In the genomic region with DNA sequence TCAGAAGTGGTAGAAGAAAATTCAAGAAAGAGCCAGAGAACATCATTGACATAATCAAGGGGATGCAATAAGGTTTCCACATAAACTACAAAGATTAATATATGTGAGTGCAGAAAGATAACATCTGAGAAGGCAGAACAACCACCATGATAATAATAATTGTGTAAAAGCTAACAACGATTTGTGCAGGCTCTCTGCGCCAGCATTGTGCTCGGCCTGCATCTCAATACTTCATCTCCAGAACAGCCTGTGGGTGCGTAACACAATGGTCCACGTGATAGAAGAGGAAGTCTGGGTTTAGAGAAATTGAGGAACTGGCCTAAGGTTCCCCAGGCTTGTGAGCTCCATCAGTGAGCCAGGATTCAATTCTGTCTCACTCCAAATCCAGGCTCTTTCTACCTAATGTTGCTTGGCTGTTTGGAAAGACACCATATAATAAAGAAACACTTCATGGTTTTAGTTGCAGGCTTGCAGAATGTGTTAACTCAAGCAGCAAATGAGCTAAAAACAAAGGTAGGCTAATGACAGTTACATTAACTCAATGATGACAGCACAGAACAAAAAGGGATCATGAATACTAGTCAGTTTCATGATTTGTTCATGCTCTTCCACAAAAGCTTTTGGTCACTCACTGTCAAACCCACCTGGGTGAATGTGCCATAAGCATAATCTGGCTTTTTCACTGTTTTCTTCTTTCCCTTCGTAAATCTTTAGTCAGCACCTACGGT, we compare ENCODE assay signal across 8 cellular contexts.
A peak's percentile ranks its signal among the peaks of the same experiment; 100 is the strongest.
DNase-seq lines count a peak whose midpoint lies in the region; ATAC-seq lines count a peak whose summit lies in the region.

No MANE protein-coding gene starts in this region.

- DNase-seq in stimulated activated naive CD8-positive, alpha-beta T cell treated with anti-CD3 and anti-CD28 coated beads, Interleukin-15, Interleukin-2, amounts not matched to agents 100 U/mL and 50 U/mL, for 24 hours, result no peak
- no peak for DNase-seq in activated naive CD8-positive, alpha-beta T cell treated with anti-CD3 and anti-CD28 coated beads, Interleukin-2, amount 50 U/mL, for 24 hours
- no peak for DNase-seq in stimulated activated CD4-positive, alpha-beta T cell treated with anti-CD3 and anti-CD28 coated beads, Interleukin-4, amount 100 ng/mL, for 1 hour
- no peak for DNase-seq in dermis blood vessel endothelial cell
- DNase-seq in COR-L47 (lab: John Stamatoyannopoulos, UW), result no peak
- no peak for DNase-seq in DMS79 treated with DMSO at 0.1 percent for 48 hours (lab: John Stamatoyannopoulos, UW)

- no peaks in the 10 kb centered on the region for H3K27me3 Mint-ChIP-seq in stimulated activated naive CD8-positive, alpha-beta T cell treated with anti-CD3 and anti-CD28 coated beads, Interleukin-15, Interleukin-2, amounts not matched to agents 100 ng/mL and 50 ng/mL, for 24 hours
- no peaks in the 10 kb centered on the region for H3K27me3 Mint-ChIP-seq in activated naive CD8-positive, alpha-beta T cell treated with anti-CD3 and anti-CD28 coated beads, Interleukin-2, amount 50 U/mL, for 24 hours

- H3K4me1 Mint-ChIP-seq in stimulated activated naive CD8-positive, alpha-beta T cell treated with anti-CD3 and anti-CD28 coated beads, Interleukin-15, Interleukin-2, amounts not matched to agents 100 ng/mL and 50 ng/mL, for 24 hours (ENCODE audit: low read depth), result peaks cover 55% of the 10 kb centered on the region
- peaks cover 51% of the 10 kb centered on the region for H3K4me1 Mint-ChIP-seq in activated naive CD8-positive, alpha-beta T cell treated with anti-CD3 and anti-CD28 coated beads, Interleukin-2, amount 50 U/mL, for 24 hours

- ATAC-seq in stimulated activated naive CD8-positive, alpha-beta T cell treated with anti-CD3 and anti-CD28 coated beads, Interleukin-15, Interleukin-2, amounts not matched to agents 100 U/mL and 50 U/mL, for 24 hours, result no peak
- ATAC-seq in HG03575 (IDR thresholded peaks at IDR 0.05; ENCODE audit: extremely low read depth, insufficient number of reproducible peaks, low FRiP score, unreplicated experiment), result peak; percentile 40
- no peak for ATAC-seq in activated naive CD8-positive, alpha-beta T cell treated with anti-CD3 and anti-CD28 coated beads, Interleukin-2, amount 50 U/mL, for 24 hours

- H3K4me3 Mint-ChIP-seq in stimulated activated naive CD8-positive, alpha-beta T cell treated with anti-CD3 and anti-CD28 coated beads, Interleukin-15, Interleukin-2, amounts not matched to agents 100 ng/mL and 50 ng/mL, for 24 hours, result no peak overlapping the region
- no peak overlapping the region for H3K4me3 Mint-ChIP-seq in activated naive CD8-positive, alpha-beta T cell treated with anti-CD3 and anti-CD28 coated beads, Interleukin-2, amount 50 U/mL, for 24 hours

- no peaks in the 10 kb centered on the region for H3K36me3 Mint-ChIP-seq in stimulated activated naive CD8-positive, alpha-beta T cell treated with anti-CD3 and anti-CD28 coated beads, Interleukin-15, Interleukin-2, amounts not matched to agents 100 ng/mL and 50 ng/mL, for 24 hours (ENCODE audit: low read depth)
- peaks cover 8% of the 10 kb centered on the region for H3K36me3 Mint-ChIP-seq in activated naive CD8-positive, alpha-beta T cell treated with anti-CD3 and anti-CD28 coated beads, Interleukin-2, amount 50 U/mL, for 24 hours (ENCODE audit: low read depth)

- H3K9me3 Mint-ChIP-seq in stimulated activated naive CD8-positive, alpha-beta T cell treated with anti-CD3 and anti-CD28 coated beads, Interleukin-15, Interleukin-2, amounts not matched to agents 100 ng/mL and 50 ng/mL, for 24 hours, result no peaks in the 10 kb centered on the region
- no peaks in the 10 kb centered on the region for H3K9me3 Mint-ChIP-seq in activated naive CD8-positive, alpha-beta T cell treated with anti-CD3 and anti-CD28 coated beads, Interleukin-2, amount 50 U/mL, for 24 hours

- peak overlapping the region; percentile 83 for H3K27ac Mint-ChIP-seq in stimulated activated naive CD8-positive, alpha-beta T cell treated with anti-CD3 and anti-CD28 coated beads, Interleukin-15, Interleukin-2, amounts not matched to agents 100 ng/mL and 50 ng/mL, for 24 hours
- peak overlapping the region; percentile 87 for H3K27ac Mint-ChIP-seq in activated naive CD8-positive, alpha-beta T cell treated with anti-CD3 and anti-CD28 coated beads, Interleukin-2, amount 50 U/mL, for 24 hours
